Comparison of ENCODE assay signal across 17 cellular contexts in genomic region chr7:105530546-105530945, GRCh38. TPM values are rescaled to one million over a fixed set of nuclear protein-coding genes. Genes with fewer than 3 reads are reported as not detected.
DNase-seq lines count a peak whose midpoint lies in the region; ATAC-seq and TF ChIP-seq lines count a peak whose summit lies in the region.
"Had no signal": no experiment of that assay in that cellular context is flagged by ENCODE, and none has a peak within 500 bp of the region (broad histone marks: within the 10 kb centered on the region; RNA-seq: fewer than 3 reads in every experiment).

No MANE protein-coding gene starts in this region.

- no peak overlapping the region for H3K27ac Mint-ChIP-seq in activated CD4-positive, alpha-beta T cell treated with anti-CD3 and anti-CD28 coated beads, Interleukin-2, amount 10 ng/mL, durations not matched to agents 24 days and 14 days
- no peak overlapping the region for H3K27ac Mint-ChIP-seq in IgD-negative memory B cell
- peak overlapping the region; percentile 41 for H3K27ac Mint-ChIP-seq in activated naive CD8-positive, alpha-beta T cell
- H3K27ac Mint-ChIP-seq in nephron: no peak overlapping the region

- DNase-seq in activated CD4-positive, alpha-beta T cell treated with anti-CD3 and anti-CD28 coated beads, Interleukin-2, amount 10 ng/mL, durations not matched to agents 24 days and 14 days: no peak
- DNase-seq in activated CD4-positive, alpha-beta T cell treated with anti-CD3 and anti-CD28 coated beads, Interleukin-2, amount 50 U/mL, for 48 hours: no peak
- DNase-seq in adrenal gland (no peak), NCI-H510A treated with DMSO at 0.1 percent for 48 hours (lab: John Stamatoyannopoulos, UW) (no peak)
- DNase-seq: amygdala; DMS79 treated with DMSO at 0.1 percent for 48 hours; effector CD8-positive, alpha-beta T cell; head of caudate nucleus; lower lobe of right lung; NCI-H1417 treated with DMSO at 0.1 percent for 48 hours; NCI-H774 had no signal

- H3K9me3 ChIP-seq in adrenal gland (replicated peaks in 1 of 3): no peaks in the 10 kb centered on the region
- H3K9me3 ChIP-seq: lower lobe of right lung had no signal

- H3K36me3 Mint-ChIP-seq in activated CD4-positive, alpha-beta T cell treated with anti-CD3 and anti-CD28 coated beads, Interleukin-2, amount 10 ng/mL, durations not matched to agents 24 days and 14 days (ENCODE audit: low read depth): peaks cover 11% of the 10 kb centered on the region
- H3K36me3 Mint-ChIP-seq in IgD-negative memory B cell (no peaks in the 10 kb centered on the region), nephron (ENCODE audit: low read depth) (peaks cover 4% of the 10 kb centered on the region)
- H3K36me3 Mint-ChIP-seq in activated naive CD8-positive, alpha-beta T cell: no peaks in the 10 kb centered on the region

- H3K27me3 ChIP-seq in adrenal gland: no peaks in the 10 kb centered on the region

- H3K9me3 Mint-ChIP-seq in activated CD4-positive, alpha-beta T cell treated with anti-CD3 and anti-CD28 coated beads, Interleukin-2, amount 10 ng/mL, durations not matched to agents 24 days and 14 days: no peaks in the 10 kb centered on the region
- H3K9me3 Mint-ChIP-seq in IgD-negative memory B cell (no peaks in the 10 kb centered on the region), nephron (no peaks in the 10 kb centered on the region)
- no peaks in the 10 kb centered on the region for H3K9me3 Mint-ChIP-seq in activated naive CD8-positive, alpha-beta T cell (ENCODE audit: low read depth)

- 90 to 95% (median 92%) methylated on average over 18 to 20 of the region's 20 CpGs for WGBS in adrenal gland, 4 donors

- H3K4me3 Mint-ChIP-seq in activated CD4-positive, alpha-beta T cell treated with anti-CD3 and anti-CD28 coated beads, Interleukin-2, amount 10 ng/mL, durations not matched to agents 24 days and 14 days: peak overlapping the region; percentile 60
- H3K4me3 Mint-ChIP-seq in IgD-negative memory B cell (peak overlapping the region; percentile 44 to 84 (median 62)), nephron (peak overlapping the region in 2 of 3 experiments; percentile 5 to 56)
- peak overlapping the region; percentile 54 for H3K4me3 Mint-ChIP-seq in activated naive CD8-positive, alpha-beta T cell

- intact Hi-C loops in activated CD4-positive, alpha-beta T cell treated with anti-CD3 and anti-CD28 coated beads, Interleukin-2, amount 10 ng/mL, durations not matched to agents 24 days and 14 days (cut with micrococcal nuclease): loop anchor here (5.0 kb wide), 4 partner anchors 143 to 588 kb away; partner anchors contain the start of genes KMT2E and SRPK2
- intact Hi-C loops in adrenal gland (cut with DNase I): no loop called here

- no peaks in the 10 kb centered on the region for H3K27me3 Mint-ChIP-seq in activated CD4-positive, alpha-beta T cell treated with anti-CD3 and anti-CD28 coated beads, Interleukin-2, amount 10 ng/mL, durations not matched to agents 24 days and 14 days
- H3K27me3 Mint-ChIP-seq in IgD-negative memory B cell (no peaks in the 10 kb centered on the region), nephron (ENCODE audit: low read depth) (no peaks in the 10 kb centered on the region)
- H3K27me3 Mint-ChIP-seq in activated naive CD8-positive, alpha-beta T cell: no peaks in the 10 kb centered on the region

- H3K4me1 ChIP-seq in adrenal gland (replicated peaks in 1 of 2): peaks cover 8 to 15% of the 10 kb centered on the region in 2 donors

- TF ChIP-seq CTCF in nephron (IDR thresholded peaks at IDR 0.05; ENCODE audit: unreplicated experiment in 3 of 3): no peak
- TF ChIP-seq CTCF in adrenal gland (IDR thresholded peaks at IDR 0.05): no peak

- no peaks in the 10 kb centered on the region for H3K36me3 ChIP-seq in adrenal gland (replicated peaks in 1 of 2)

- H3K4me1 Mint-ChIP-seq in activated CD4-positive, alpha-beta T cell treated with anti-CD3 and anti-CD28 coated beads, Interleukin-2, amount 10 ng/mL, durations not matched to agents 24 days and 14 days: peaks cover 23% of the 10 kb centered on the region
- H3K4me1 Mint-ChIP-seq in IgD-negative memory B cell (peaks cover 20 to 28% (median 25%) of the 10 kb centered on the region in 3 donors), nephron (peaks cover 13% of the 10 kb centered on the region)
- H3K4me1 Mint-ChIP-seq in activated naive CD8-positive, alpha-beta T cell (ENCODE audit: low read depth): peaks cover 29% of the 10 kb centered on the region

- no peak for ATAC-seq in HG02884 (IDR thresholded peaks at IDR 0.05; ENCODE audit: unreplicated experiment)
- ATAC-seq: lower lobe of right lung, Panc1 had no signal

- TF ChIP-seq POLR2A in adrenal gland (IDR thresholded peaks at IDR 0.05): no peak

- no peak overlapping the region for H3K27ac ChIP-seq in adrenal gland
- H3K27ac ChIP-seq: lower lobe of right lung had no signal

- H3K4me3 ChIP-seq in adrenal gland: no peak overlapping the region

RNA-seq across cellular contexts. Expression of gene RINT1, which starts 1.5 kb away (rescaled TPM):
- 28.5 and 29.4 TPM in 2 replicates for total RNA-seq in activated CD4-positive, alpha-beta T cell treated with anti-CD3 and anti-CD28 coated beads, Interleukin-2, amount 10 ng/mL, durations not matched to agents 24 days and 14 days
- polyA plus RNA-seq in IgD-negative memory B cell (11.6 TPM), adrenal gland (10 to 100 TPM; 16.6 to 25.8 (median 20.1) TPM)
- 10 to 100 TPM in 7 of 8 donors, 1 to 10 TPM in 1; 9.8 to 20.2 (median 14.1) TPM for total RNA-seq in adrenal gland

RNA-seq across cellular contexts. Expression of gene PUS7, which starts 8.5 kb away (rescaled TPM):
- total RNA-seq in activated CD4-positive, alpha-beta T cell treated with anti-CD3 and anti-CD28 coated beads, Interleukin-2, amount 10 ng/mL, durations not matched to agents 24 days and 14 days: 51.9 and 54.5 TPM in 2 replicates
- polyA plus RNA-seq in IgD-negative memory B cell: 5.9 TPM
- 10 to 100 TPM in 1 of 8 donors, 1 to 10 TPM in 7; 3.0 to 11.0 (median 6.0) TPM for total RNA-seq in adrenal gland
- polyA plus RNA-seq in adrenal gland: 10 to 100 TPM in 1 of 3 donors, 1 to 10 TPM in 2; 2.6 to 14.4 (median 3.5) TPM

RNA-seq across cellular contexts. Expression of gene EFCAB10, which starts 50.7 kb away (rescaled TPM):
- total RNA-seq in activated CD4-positive, alpha-beta T cell treated with anti-CD3 and anti-CD28 coated beads, Interleukin-2, amount 10 ng/mL, durations not matched to agents 24 days and 14 days: not detected in 2 replicates
- polyA plus RNA-seq in IgD-negative memory B cell (not detected), adrenal gland (under 1 TPM in 2 of 3 donors, not detected in 1; 0.10 to 0.27 TPM)
- total RNA-seq in adrenal gland: not detected
- total RNA-seq: ureter had no signal
